In the genomic region with DNA sequence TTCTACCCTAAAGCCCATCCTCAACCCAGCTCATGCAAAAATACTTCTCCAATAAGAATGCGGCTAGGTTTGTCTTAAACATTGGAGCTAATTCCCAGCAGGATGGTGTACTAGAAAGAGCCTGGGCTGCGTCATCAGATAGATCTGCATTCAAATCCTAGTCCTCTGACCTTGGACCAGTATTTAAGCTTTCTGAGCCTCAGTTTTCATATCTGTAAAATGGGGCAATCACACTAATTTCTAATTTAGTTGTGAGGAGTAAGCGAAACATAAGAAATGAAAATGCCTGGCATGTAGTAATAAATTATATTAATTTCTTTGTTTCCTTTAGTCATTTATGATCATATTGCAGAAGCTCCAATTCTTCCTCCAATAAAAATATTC, we compare ENCODE assay signal across 23 cellular contexts. TPM values are rescaled to one million over a fixed set of nuclear protein-coding genes. Genes with fewer than 3 reads are reported as not detected.
"Had no signal": no experiment of that assay in that cellular context is flagged by ENCODE, and none has a peak within 500 bp of the region (broad histone marks: within the 10 kb centered on the region; RNA-seq: fewer than 3 reads in every experiment).

No MANE protein-coding gene starts in this region.

- H3K27ac Mint-ChIP-seq: activated CD4-positive, alpha-beta memory T cell treated with anti-CD3 and anti-CD28 coated beads for 36 hours; activated CD4-positive, alpha-beta T cell treated with anti-CD3 and anti-CD28 coated beads for 36 hours; activated naive CD4-positive, alpha-beta T cell treated with anti-CD3 and anti-CD28 coated beads, Interleukin-2, amount 50 U/mL, for 72 hours; activated T-cell treated with anti-CD3 and anti-CD28 coated beads, Interleukin-2, amount 50 U/mL, for 72 hours; immature natural killer cell; naive B cell; neural progenitor cell; stimulated activated memory B cell treated with anti-CD40 and anti-IgM and Interleukin-4, amounts not matched to agents 10 μg/mL and 1 μg/mL and 100 μg/mL, for 72 hours had no signal

- H3K27ac ChIP-seq: neural progenitor cell had no signal

- H3K9ac ChIP-seq: neural progenitor cell had no signal

- DNase-seq: activated CD4-positive, alpha-beta memory T cell treated with anti-CD3 and anti-CD28 coated beads for 36 hours; activated CD4-positive, alpha-beta T cell treated with anti-CD3 and anti-CD28 coated beads for 36 hours; activated gamma-delta T cell; activated T-cell treated with anti-CD3 and anti-CD28 coated beads, Interleukin-2, amount 50 U/mL, for 72 hours; amygdala; immature natural killer cell; naive B cell; stimulated activated CD4-positive, alpha-beta T cell treated with anti-CD3 and anti-CD28 coated beads, Interleukin-12 subunit alpha, Interleukin-12 subunit beta, amount 100 ng/mL, for 4 hours; stimulated activated CD4-positive, alpha-beta T cell treated with anti-CD3 and anti-CD28 coated beads, Interleukin-2, amount 100 ng/mL, for 48 hours; T-helper 2 cell; transverse colon had no signal

- H3K4me2 ChIP-seq: neural progenitor cell had no signal

- H3K36me3 ChIP-seq: breast epithelium, neural progenitor cell, ovary, sigmoid colon, transverse colon had no signal

- FAIRE-seq: endometrium had no signal

- H3K4me3 ChIP-seq: breast epithelium, dorsolateral prefrontal cortex, lung, neural progenitor cell, ovary, sigmoid colon, transverse colon had no signal

- H3K9me3 Mint-ChIP-seq: activated CD4-positive, alpha-beta memory T cell treated with anti-CD3 and anti-CD28 coated beads for 36 hours; activated naive CD4-positive, alpha-beta T cell treated with anti-CD3 and anti-CD28 coated beads, Interleukin-2, amount 50 U/mL, for 72 hours; activated T-cell treated with anti-CD3 and anti-CD28 coated beads, Interleukin-2, amount 50 U/mL, for 72 hours; immature natural killer cell; neural progenitor cell; stimulated activated memory B cell treated with anti-CD40 and anti-IgM and Interleukin-4, amounts not matched to agents 10 μg/mL and 1 μg/mL and 100 μg/mL, for 72 hours had no signal

- H3K4me1 ChIP-seq: breast epithelium had no signal

- H3K4me1 Mint-ChIP-seq: immature natural killer cell; naive B cell; neural progenitor cell; stimulated activated memory B cell treated with anti-CD40 and anti-IgM and Interleukin-4, amounts not matched to agents 10 μg/mL and 1 μg/mL and 100 μg/mL, for 72 hours had no signal

- H3K36me3 Mint-ChIP-seq: activated CD4-positive, alpha-beta memory T cell treated with anti-CD3 and anti-CD28 coated beads for 36 hours; activated naive CD4-positive, alpha-beta T cell treated with anti-CD3 and anti-CD28 coated beads, Interleukin-2, amount 50 U/mL, for 72 hours; immature natural killer cell; naive B cell; neural progenitor cell; stimulated activated memory B cell treated with anti-CD40 and anti-IgM and Interleukin-4, amounts not matched to agents 10 μg/mL and 1 μg/mL and 100 μg/mL, for 72 hours had no signal

- ATAC-seq: activated CD4-positive, alpha-beta T cell treated with anti-CD3 and anti-CD28 coated beads for 36 hours; activated naive CD4-positive, alpha-beta T cell treated with anti-CD3 and anti-CD28 coated beads, Interleukin-2, amount 50 U/mL, for 72 hours; activated T-cell treated with anti-CD3 and anti-CD28 coated beads, Interleukin-2, amount 50 U/mL, for 72 hours; esophagus mucosa; stimulated activated memory B cell treated with anti-CD40 and anti-IgM and Interleukin-4, amounts not matched to agents 10 μg/mL and 1 μg/mL and 100 μg/mL, for 72 hours had no signal

- H3K4me3 Mint-ChIP-seq: activated CD4-positive, alpha-beta memory T cell treated with anti-CD3 and anti-CD28 coated beads for 36 hours; activated CD4-positive, alpha-beta T cell treated with anti-CD3 and anti-CD28 coated beads for 36 hours; activated T-cell treated with anti-CD3 and anti-CD28 coated beads, Interleukin-2, amount 50 U/mL, for 72 hours; immature natural killer cell; naive B cell; neural progenitor cell; stimulated activated memory B cell treated with anti-CD40 and anti-IgM and Interleukin-4, amounts not matched to agents 10 μg/mL and 1 μg/mL and 100 μg/mL, for 72 hours had no signal

- H2AFZ ChIP-seq: neural progenitor cell had no signal

- H3K27me3 ChIP-seq: breast epithelium, dorsolateral prefrontal cortex, ovary, sigmoid colon, transverse colon had no signal

- H3K9me3 ChIP-seq: breast epithelium, ovary, sigmoid colon, transverse colon had no signal

RNA-seq across cellular contexts. Expression of a gene that starts 32.2 kb away (rescaled TPM):
- total RNA-seq: activated CD4-positive, alpha-beta memory T cell treated with anti-CD3 and anti-CD28 coated beads for 36 hours; activated CD4-positive, alpha-beta T cell treated with anti-CD3 and anti-CD28 coated beads for 36 hours; breast epithelium; cerebellum; esophagus mucosa; ovary; pulmonary artery endothelial cell; transverse colon had no signal
- polyA plus RNA-seq: immature natural killer cell, sigmoid colon had no signal
